9 cellular contexts compared by ENCODE assay signal in genomic region chr2:54666131-54666637, GRCh38. TPM values are rescaled to one million over a fixed set of nuclear protein-coding genes. Genes with fewer than 3 reads are reported as not detected.
DNase-seq lines count a peak whose midpoint lies in the region; ATAC-seq and TF ChIP-seq lines count a peak whose summit lies in the region.
"Had no signal": no experiment of that assay in that cellular context is flagged by ENCODE, and none has a peak within 500 bp of the region (broad histone marks: within the 10 kb centered on the region; RNA-seq: fewer than 3 reads in every experiment).

No MANE protein-coding gene starts in this region.

- H3K9me3 ChIP-seq in lung (ENCODE audit: control insufficient read depth in 2 of 2, insufficient read depth in 1 of 2, low read length in 1 of 2) (no peaks in the 10 kb centered on the region), tibial nerve (no peaks in the 10 kb centered on the region)

- TF ChIP-seq CTCF in lung (IDR thresholded peaks at IDR 0.05; ENCODE audit: control extremely low read depth, extremely low read depth) (no peak), tibial nerve (IDR thresholded peaks at IDR 0.05) (no peak)

- TF ChIP-seq POLR2A in tibial nerve (IDR thresholded peaks at IDR 0.05) = no peak

- H3K4me3 ChIP-seq in lung (no peak overlapping the region), tibial nerve (no peak overlapping the region)

- no peaks in the 10 kb centered on the region for H3K27me3 ChIP-seq in lung (ENCODE audit: control insufficient read depth, insufficient read depth)
- no peaks in the 10 kb centered on the region for H3K27me3 ChIP-seq in tibial nerve

- H3K4me1 ChIP-seq in lung (ENCODE audit: control insufficient read depth in 2 of 2, insufficient read depth in 2 of 2, low read length in 2 of 2) (peaks cover 8 to 15% of the 10 kb centered on the region in 2 donors), tibial nerve (peaks cover 5 to 72% (median 53%) of the 10 kb centered on the region in 4 donors)

- H3K36me3 ChIP-seq in lung (ENCODE audit: control insufficient read depth in 2 of 2, insufficient read depth in 2 of 2, low read length in 2 of 2) (peaks cover 23 to 33% of the 10 kb centered on the region in 2 donors), tibial nerve (peaks cover 0 to 62% (median 14%) of the 10 kb centered on the region in 3 donors)

- TF ChIP-seq EP300 in tibial nerve (IDR thresholded peaks at IDR 0.05) = peak in 1 of 2 donors; percentile 32

- in situ Hi-C loops in ACHN (cut with HindIII; ENCODE audit: low pct_ligation_motif_present, low pct_unique_long_range_greater_than_20kb, low sequenced_read_pairs) = no loop called here

- 19 to 25% methylated on average over 3 of the region's 3 CpGs for WGBS in lung, 2 donors
- WGBS in tibial nerve, 2 donors = 19% methylated on average over 3 of the region's 3 CpGs

- peak; percentile 68 for DNase-seq in NCI-H1694 (lab: John Stamatoyannopoulos, UW)
- DNase-seq in NCI-H1694 treated with DMSO at 0.1 percent for 48 hours (lab: John Stamatoyannopoulos, UW) = no peak
- no peak for DNase-seq in lung (ENCODE audit: low spot score)
- peak in 1 of 2 donors; percentile 52 for DNase-seq in tibial nerve (ENCODE audit: low spot score in 2 of 2)
- DNase-seq in ACHN = no peak
- DNase-seq in germinal center (ENCODE audit: low spot score) = no peak

- H3K27ac ChIP-seq in cingulate gyrus (ENCODE audit: low read depth, low read length) = peak overlapping the region; percentile 94
- peak overlapping the region; percentile 59 to 86 for H3K27ac ChIP-seq in lung (ENCODE audit: low read depth in 1 of 2, low read length in 1 of 2)
- peak overlapping the region; percentile 18 to 93 (median 75) for H3K27ac ChIP-seq in tibial nerve
- H3K27ac ChIP-seq: 22Rv1 had no signal

- ATAC-seq in lung (ENCODE audit: insufficient read depth, low FRiP score) (peak; percentile 49), HG03565 (IDR thresholded peaks at IDR 0.05; ENCODE audit: unreplicated experiment) (no peak)

RNA-seq across cellular contexts. Expression of gene EML6, which starts 57.3 kb away (rescaled TPM):
- total RNA-seq in lung (1 to 10 TPM; 2.8 to 5.1 TPM), tibial nerve (10 to 100 TPM in 1 of 4 donors, under 1 TPM in 3; 0.60 to 18.0 (median 0.93) TPM)
- polyA plus RNA-seq in lung = 1 to 10 TPM in 1 of 2 donors, under 1 TPM in 1; 0.94 to 1.3 TPM
